In genomic region chr5:135138116-135138850, GRCh38 we compare ENCODE assay signal across 20 cellular contexts.
DNase-seq lines count a peak whose midpoint lies in the region; ATAC-seq and TF ChIP-seq lines count a peak whose summit lies in the region.
"Had no signal": no experiment of that assay in that cellular context is flagged by ENCODE, and none has a peak within 500 bp of the region (broad histone marks: within the 10 kb centered on the region; RNA-seq: fewer than 3 reads in every experiment).

No MANE protein-coding gene starts in this region.

- peaks cover 45% of the 10 kb centered on the region for H3K4me1 Mint-ChIP-seq in HFFc6 (ENCODE audit: low read depth)
- H3K4me1 Mint-ChIP-seq: neural crest cell; stimulated activated effector memory CD8-positive, alpha-beta T cell treated with anti-CD3 and anti-CD28 coated beads, Interleukin-12 subunit alpha, Interleukin-12 subunit beta, amount 100 ng/mL, for 72 hours had no signal

- no peak overlapping the region for H3K27ac Mint-ChIP-seq in HFFc6
- H3K27ac Mint-ChIP-seq: CD4-positive, alpha-beta T cell; H9; stimulated activated effector memory CD8-positive, alpha-beta T cell treated with anti-CD3 and anti-CD28 coated beads, Interleukin-12 subunit alpha, Interleukin-12 subunit beta, amount 100 ng/mL, for 72 hours had no signal

- TF ChIP-seq CTCF in RWPE1 (conservative IDR thresholded peaks at IDR 0.05; ENCODE audit: low read depth) (no peak), HFFc6 (IDR thresholded peaks at IDR 0.05) (no peak)

- no peaks in the 10 kb centered on the region for H3K36me3 ChIP-seq in urinary bladder (ENCODE audit: insufficient read depth)
- H3K36me3 ChIP-seq: Peyer's patch had no signal

- H3K4me1 ChIP-seq in urinary bladder (ENCODE audit: insufficient read depth), result no peaks in the 10 kb centered on the region

- H3K27ac ChIP-seq in RWPE1, result peak overlapping the region; percentile 95
- peak overlapping the region; percentile 71 for H3K27ac ChIP-seq in urinary bladder (ENCODE audit: low read depth)

- H3K4me3 ChIP-seq in urinary bladder (ENCODE audit: low read depth, low read length), result no peak overlapping the region
- H3K4me3 ChIP-seq: Peyer's patch had no signal

- 87% methylated on average over 4 of the region's 4 CpGs for WGBS in urinary bladder

- peak; percentile 9 for DNase-seq in activated CD4-positive, CD25-positive, alpha-beta regulatory T cell treated with anti-CD3 and anti-CD28 coated beads, Interleukin-2, amount 50 U/mL, for 72 hours
- DNase-seq in RWPE1 (ENCODE audit: low spot score) (peak; percentile 49), kidney tubule cell (ENCODE audit: low spot score) (peak; percentile 11), SKM-1 treated with dmso at 0.1 percent for 144 hours (lab: John Stamatoyannopoulos, UW; ENCODE audit: unreplicated experiment) (no peak), HFFc6 (no peak)
- no peak for DNase-seq in activated CD4-positive, alpha-beta T cell treated with anti-CD3 and anti-CD28 coated beads for 1 hour
- DNase-seq: activated CD4-positive, alpha-beta T cell treated with anti-CD3 and anti-CD28 coated beads for 48 hours; activated effector memory CD4-positive, alpha-beta T cell treated with Interleukin-2 at 50 U/mL for 16 hours; CD4-positive, alpha-beta T cell; central memory CD4-positive, alpha-beta T cell; DMS79 treated with DMSO at 0.1 percent for 48 hours; effector CD4-positive, alpha-beta T cell; H9; mesendoderm; NCI-H1048; Peyer's patch had no signal

- peaks cover 6% of the 10 kb centered on the region for H3K27me3 Mint-ChIP-seq in HFFc6 (ENCODE audit: insufficient read depth)

- H3K4me3 Mint-ChIP-seq in HFFc6, result no peak overlapping the region
- H3K4me3 Mint-ChIP-seq: CD4-positive, alpha-beta T cell; H9; neural crest cell; stimulated activated effector memory CD8-positive, alpha-beta T cell treated with anti-CD3 and anti-CD28 coated beads, Interleukin-12 subunit alpha, Interleukin-12 subunit beta, amount 100 ng/mL, for 72 hours had no signal

- CTCF ChIA-PET in RWPE1 (lab: Yijun Ruan, JAX), result interaction anchor here (0.9 to 1.2 kb wide), 2 partner anchors 11 to 53 kb away, joined by 3 to 4 read pairs; no protein-coding TSS in a partner anchor

- H3K36me3 Mint-ChIP-seq in HFFc6 (ENCODE audit: low read depth), result no peaks in the 10 kb centered on the region
- H3K36me3 Mint-ChIP-seq: stimulated activated effector memory CD8-positive, alpha-beta T cell treated with anti-CD3 and anti-CD28 coated beads, Interleukin-12 subunit alpha, Interleukin-12 subunit beta, amount 100 ng/mL, for 72 hours had no signal

- no peaks in the 10 kb centered on the region for H3K9me3 Mint-ChIP-seq in HFFc6
- H3K9me3 Mint-ChIP-seq: CD4-positive, alpha-beta T cell; H9; neural crest cell; stimulated activated effector memory CD8-positive, alpha-beta T cell treated with anti-CD3 and anti-CD28 coated beads, Interleukin-12 subunit alpha, Interleukin-12 subunit beta, amount 100 ng/mL, for 72 hours had no signal

- ATAC-seq in activated CD4-positive, CD25-positive, alpha-beta regulatory T cell treated with anti-CD3 and anti-CD28 coated beads, Interleukin-2, amount 50 U/mL, for 24 hours, result no peak
- ATAC-seq: stimulated activated effector memory CD8-positive, alpha-beta T cell treated with anti-CD3 and anti-CD28 coated beads, Interleukin-12 subunit alpha, Interleukin-12 subunit beta, amount 100 ng/mL, for 72 hours had no signal

- POLR2A ChIA-PET in RWPE1 (lab: Yijun Ruan, JAX; ENCODE audit: low non-redundant PET), result no interaction called here

Comparison
In these comparisons a context has a peak if more than half of its experiments do, and no peak if none do; other contexts are left out.
1. DNase-seq: peak in activated CD4-positive, CD25-positive, alpha-beta regulatory T cell treated with anti-CD3 and anti-CD28 coated beads, Interleukin-2, amount 50 U/mL, for 72 hours (single experiment), RWPE1 (single experiment) and kidney tubule cell (single experiment); none in SKM-1 treated with dmso at 0.1 percent for 144 hours (single experiment), HFFc6 (single experiment) and activated CD4-positive, alpha-beta T cell treated with anti-CD3 and anti-CD28 coated beads for 1 hour (single experiment).